14 cellular contexts compared by ENCODE assay signal in genomic region chr3:184659797-184660301, GRCh38. TPM values are rescaled to one million over a fixed set of nuclear protein-coding genes. Genes with fewer than 3 reads are reported as not detected.
DNase-seq lines count a peak whose midpoint lies in the region; ATAC-seq and TF ChIP-seq lines count a peak whose summit lies in the region.
"Had no signal": no experiment of that assay in that cellular context is flagged by ENCODE, and none has a peak within 500 bp of the region (broad histone marks: within the 10 kb centered on the region; RNA-seq: fewer than 3 reads in every experiment).

No MANE protein-coding gene starts in this region.

- no peaks in the 10 kb centered on the region for H3K36me3 ChIP-seq in MG63
- no peaks in the 10 kb centered on the region for H3K36me3 ChIP-seq in mammary epithelial cell (ENCODE audit: insufficient read depth, low read length)
- no peaks in the 10 kb centered on the region for H3K36me3 ChIP-seq in neuronal stem cell (replicated peaks in 1 of 2; ENCODE audit: control insufficient read depth in 2 of 2, insufficient read depth in 2 of 2, low read length in 2 of 2)
- H3K36me3 ChIP-seq in tibial nerve: no peaks in the 10 kb centered on the region
- H3K36me3 ChIP-seq: Peyer's patch had no signal

- peak overlapping the region; percentile 69 for H3K4ac ChIP-seq in neuronal stem cell (ENCODE audit: low read length)

- H2BK5ac ChIP-seq in neuronal stem cell (ENCODE audit: low read length): peak overlapping the region; percentile 85

- no peak for TF ChIP-seq CTCF in mammary epithelial cell (conservative IDR thresholded peaks at IDR 0.05 in 1 of 2, IDR thresholded peaks at IDR 0.05 in 1 of 2; ENCODE audit: extremely low read depth in 1 of 2, insufficient read depth in 1 of 2, low read depth in 1 of 2, low read length in 2 of 2)
- TF ChIP-seq CTCF in tibial nerve (IDR thresholded peaks at IDR 0.05): no peak

- WGBS in mammary epithelial cell (ENCODE audit: low coverage, missing lambda C conversion rate): 48% methylated on average over 7 of the region's 10 CpGs
- WGBS in neuronal stem cell (ENCODE audit: extremely low coverage in 2 of 2, insufficient read length in 2 of 2, insufficient replicate concordance in 1 of 2), 2 donors: no CpG with 5 or more reads among the region's 10 CpGs
- 60 to 71% methylated on average over 10 of the region's 10 CpGs for WGBS in tibial nerve, 2 donors

- H2AK5ac ChIP-seq in neuronal stem cell (ENCODE audit: low read depth, low read length): peak overlapping the region; percentile 97

- dilution Hi-C loops in mammary epithelial cell (cut with HindIII; ENCODE audit: low sequenced_read_pairs): loop anchor here (5.0 kb wide), 3 partner anchors 48 to 107 kb away; no protein-coding TSS in a partner anchor

- H3K4me3 ChIP-seq in MG63 (no peak overlapping the region), mammary epithelial cell (replicated peaks in 1 of 3; ENCODE audit: insufficient read depth in 1 of 3, low read depth in 2 of 3, low read length in 3 of 3) (no peak overlapping the region), neuronal stem cell (ENCODE audit: low read length in 2 of 2) (no peak overlapping the region), tibial nerve (no peak overlapping the region)
- H3K4me3 ChIP-seq: mucosa of descending colon, Peyer's patch had no signal

- peak overlapping the region; percentile 97 for H4K8ac ChIP-seq in neuronal stem cell (ENCODE audit: low read depth, low read length)

- in situ Hi-C loops in mammary epithelial cell (cut with MboI; ENCODE audit: low sequenced_read_pairs in 2 of 2): loop anchor here in 1 of 2 donors (10.0 kb wide), 1 partner anchor 105 kb away; no protein-coding TSS in a partner anchor

- H4K20me1 ChIP-seq in mammary epithelial cell (ENCODE audit: insufficient read depth, low read length): no peaks in the 10 kb centered on the region

- no peaks in the 10 kb centered on the region for H3K79me2 ChIP-seq in mammary epithelial cell (ENCODE audit: insufficient read depth, low read length)

- no peak overlapping the region for H3K9ac ChIP-seq in mammary epithelial cell (ENCODE audit: insufficient read depth, low read length)
- H3K9ac ChIP-seq in neuronal stem cell (ENCODE audit: low read depth, low read length, poor library complexity): peak overlapping the region; percentile 74
- H3K9ac ChIP-seq: KMS-11 had no signal

- ATAC-seq in GM18868 (IDR thresholded peaks at IDR 0.05; ENCODE audit: unreplicated experiment): no peak
- no peak for ATAC-seq in GM21423 (IDR thresholded peaks at IDR 0.05; ENCODE audit: unreplicated experiment)
- ATAC-seq: mucosa of descending colon had no signal

- intact Hi-C loops in mammary epithelial cell (cut with micrococcal nuclease): loop anchor here (10.0 kb wide), 1 partner anchor 85 kb away; no protein-coding TSS in a partner anchor

- H3K27me3 ChIP-seq in MG63: no peaks in the 10 kb centered on the region
- H3K27me3 ChIP-seq in mammary epithelial cell (ENCODE audit: insufficient read depth, low read length): no peaks in the 10 kb centered on the region
- no peaks in the 10 kb centered on the region for H3K27me3 ChIP-seq in neuronal stem cell (ENCODE audit: control insufficient read depth in 3 of 3, insufficient read depth in 3 of 3, low read depth in 1 of 3, low read length in 3 of 3)
- no peaks in the 10 kb centered on the region for H3K27me3 ChIP-seq in tibial nerve
- H3K27me3 ChIP-seq: Peyer's patch had no signal

- peak overlapping the region; percentile 100 for H2BK15ac ChIP-seq in neuronal stem cell (ENCODE audit: low read length)

- peak overlapping the region; percentile 98 for H3K14ac ChIP-seq in neuronal stem cell (ENCODE audit: low read length)

- peak overlapping the region; percentile 95 for H2BK120ac ChIP-seq in neuronal stem cell (ENCODE audit: low read depth, low read length)

- peak overlapping the region; percentile 97 for H3K18ac ChIP-seq in neuronal stem cell (ENCODE audit: low read length)

- peaks cover 31% of the 10 kb centered on the region for H3K4me1 ChIP-seq in mammary epithelial cell (ENCODE audit: insufficient read depth, low read length)
- H3K4me1 ChIP-seq in neuronal stem cell (ENCODE audit: control insufficient read depth in 2 of 2, insufficient read depth in 1 of 2, low read depth in 1 of 2, low read length in 2 of 2): peaks cover 28 to 42% of the 10 kb centered on the region in 2 donors
- H3K4me1 ChIP-seq in tibial nerve: peaks cover 0 to 30% (median 7%) of the 10 kb centered on the region in 4 donors
- H3K4me1 ChIP-seq: Peyer's patch had no signal

- H3K9me3 ChIP-seq in MG63: no peaks in the 10 kb centered on the region
- no peaks in the 10 kb centered on the region for H3K9me3 ChIP-seq in mammary epithelial cell (replicated peaks; ENCODE audit: insufficient read depth, low read length)
- H3K9me3 ChIP-seq in neuronal stem cell (replicated peaks in 1 of 2; ENCODE audit: control insufficient read depth in 2 of 2, insufficient read depth in 1 of 2, low read depth in 1 of 2, low read length in 2 of 2): peaks cover 0 to 2% of the 10 kb centered on the region in 2 donors
- no peaks in the 10 kb centered on the region for H3K9me3 ChIP-seq in tibial nerve
- H3K9me3 ChIP-seq: mucosa of descending colon, Peyer's patch had no signal

- H2AFZ ChIP-seq in mammary epithelial cell (ENCODE audit: low read depth, low read length) (peak overlapping the region; percentile 31), neuronal stem cell (ENCODE audit: low read length) (peak overlapping the region; percentile 86)

- no peak for TF ChIP-seq EP300 in tibial nerve (IDR thresholded peaks at IDR 0.05)

- no peak for TF ChIP-seq POLR2A in tibial nerve (IDR thresholded peaks at IDR 0.05)

- H3K79me1 ChIP-seq in neuronal stem cell (ENCODE audit: low read depth, low read length): no peaks in the 10 kb centered on the region

- H4K91ac ChIP-seq in neuronal stem cell (ENCODE audit: low read depth, low read length, poor library complexity): peak overlapping the region; percentile 96

- H3K27ac ChIP-seq in mammary epithelial cell (ENCODE audit: insufficient read depth, low read depth, low read length) (no peak overlapping the region), neuronal stem cell (replicated peaks; ENCODE audit: low read length) (peak overlapping the region; percentile 89), tibial nerve (no peak overlapping the region)
- H3K27ac ChIP-seq: epithelial cell of prostate, KMS-11, Peyer's patch had no signal

- DNase-seq in ELF-1 (ENCODE audit: low read depth, low spot score) (peak; percentile 83), MG63 (peak; percentile 13), mammary epithelial cell (no peak), neuronal stem cell (ENCODE audit: low spot score) (no peak), tibial nerve (ENCODE audit: low spot score in 2 of 2) (no peak), superior temporal gyrus (ENCODE audit: extremely low spot score) (no peak)
- DNase-seq: activated naive CD4-positive, alpha-beta T cell; mucosa of descending colon; NCI-H2029; Peyer's patch had no signal

- H2BK12ac ChIP-seq in neuronal stem cell (ENCODE audit: low read length): peak overlapping the region; percentile 95

- CTCF ChIA-PET in mammary epithelial cell (lab: Charles Lee; ENCODE audit: low non-redundant PET): no interaction called here

- peak overlapping the region; percentile 51 for H3K23ac ChIP-seq in neuronal stem cell (ENCODE audit: low read depth, low read length, poor library complexity)

- no peak overlapping the region for H3K4me2 ChIP-seq in mammary epithelial cell (ENCODE audit: insufficient read depth, low read depth, low read length)
- H3K4me2 ChIP-seq in neuronal stem cell (ENCODE audit: insufficient read depth, low read length, poor library complexity, severe bottlenecking): no peak overlapping the region
- H3K4me2 ChIP-seq: KMS-11 had no signal

- BruUV-seq in mammary epithelial cell (replicated peaks; lab: Mats Ljungman, UMichigan): no TSS peak

RNA-seq across cellular contexts. Expression of gene MAGEF1, which starts 52.0 kb away (rescaled TPM):
- total RNA-seq in MG63 (2014; rRNA removed; shearing (Covaris generic); ENCODE audit: low replicate concordance): 25.6 and 30.3 TPM in 2 replicates
- total RNA-seq in mammary epithelial cell (10 to 100 TPM; 19.0 to 27.8 TPM), tibial nerve (10 to 100 TPM; 29.6 to 48.1 (median 42.4) TPM)
- 14.3 TPM for polyA plus RNA-seq in mammary epithelial cell
- 4.4 TPM for polyA minus RNA-seq in mammary epithelial cell
- polyA plus RNA-seq in neuronal stem cell (2013, experiment 1 of 2): 67.9 TPM
- 67.5 TPM for polyA plus RNA-seq in neuronal stem cell (2013, experiment 2 of 2)

Comparison
In these comparisons a context has a peak if more than half of its experiments do, and no peak if none do; other contexts are left out.
1. DNase-seq: peak in ELF-1 (single experiment) and MG63 (single experiment); none in mammary epithelial cell (single experiment), neuronal stem cell (single experiment), tibial nerve (0 of 2) and superior temporal gyrus (single experiment).